2 cellular contexts compared by ENCODE assay signal in the genomic region with DNA sequence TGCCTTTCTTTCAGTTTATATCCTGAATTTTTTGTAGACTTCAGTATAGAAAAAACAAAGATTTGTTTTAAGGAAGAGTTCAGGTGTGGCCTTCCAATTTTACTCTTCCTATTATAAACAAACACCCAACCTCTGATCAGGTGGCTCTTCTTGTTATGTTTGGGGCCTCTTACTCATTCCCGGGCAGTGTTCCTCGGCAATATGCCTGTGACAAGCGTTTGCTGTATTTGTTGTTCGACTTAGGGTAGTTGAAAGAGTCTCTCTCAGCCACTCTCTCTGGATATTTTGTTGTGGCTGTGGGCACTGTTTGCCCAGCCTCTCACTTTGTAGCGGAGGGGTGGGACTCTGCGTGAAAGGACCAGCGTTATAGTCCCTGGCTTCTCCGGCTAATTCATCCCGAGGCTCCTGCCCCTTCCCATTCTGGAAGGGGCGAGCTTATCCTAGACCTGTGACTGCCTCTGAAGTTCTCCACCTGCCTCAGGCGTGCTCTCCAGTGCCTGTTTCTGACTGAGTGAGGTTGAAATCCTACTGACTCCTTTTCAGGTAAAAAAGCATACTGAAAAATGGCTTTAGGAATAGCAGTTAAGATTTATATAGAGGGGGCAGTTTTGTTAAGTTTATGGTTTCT.
TF ChIP-seq lines count a peak whose summit lies in the region.

No MANE protein-coding gene starts in this region.

TF ChIP-seq in GM23338, 12 proteins besides CTCF, POLR2A, EP300 and RAD21 (continued from another document and continues in another):
- TF ChIP-seq, protein P1, sequence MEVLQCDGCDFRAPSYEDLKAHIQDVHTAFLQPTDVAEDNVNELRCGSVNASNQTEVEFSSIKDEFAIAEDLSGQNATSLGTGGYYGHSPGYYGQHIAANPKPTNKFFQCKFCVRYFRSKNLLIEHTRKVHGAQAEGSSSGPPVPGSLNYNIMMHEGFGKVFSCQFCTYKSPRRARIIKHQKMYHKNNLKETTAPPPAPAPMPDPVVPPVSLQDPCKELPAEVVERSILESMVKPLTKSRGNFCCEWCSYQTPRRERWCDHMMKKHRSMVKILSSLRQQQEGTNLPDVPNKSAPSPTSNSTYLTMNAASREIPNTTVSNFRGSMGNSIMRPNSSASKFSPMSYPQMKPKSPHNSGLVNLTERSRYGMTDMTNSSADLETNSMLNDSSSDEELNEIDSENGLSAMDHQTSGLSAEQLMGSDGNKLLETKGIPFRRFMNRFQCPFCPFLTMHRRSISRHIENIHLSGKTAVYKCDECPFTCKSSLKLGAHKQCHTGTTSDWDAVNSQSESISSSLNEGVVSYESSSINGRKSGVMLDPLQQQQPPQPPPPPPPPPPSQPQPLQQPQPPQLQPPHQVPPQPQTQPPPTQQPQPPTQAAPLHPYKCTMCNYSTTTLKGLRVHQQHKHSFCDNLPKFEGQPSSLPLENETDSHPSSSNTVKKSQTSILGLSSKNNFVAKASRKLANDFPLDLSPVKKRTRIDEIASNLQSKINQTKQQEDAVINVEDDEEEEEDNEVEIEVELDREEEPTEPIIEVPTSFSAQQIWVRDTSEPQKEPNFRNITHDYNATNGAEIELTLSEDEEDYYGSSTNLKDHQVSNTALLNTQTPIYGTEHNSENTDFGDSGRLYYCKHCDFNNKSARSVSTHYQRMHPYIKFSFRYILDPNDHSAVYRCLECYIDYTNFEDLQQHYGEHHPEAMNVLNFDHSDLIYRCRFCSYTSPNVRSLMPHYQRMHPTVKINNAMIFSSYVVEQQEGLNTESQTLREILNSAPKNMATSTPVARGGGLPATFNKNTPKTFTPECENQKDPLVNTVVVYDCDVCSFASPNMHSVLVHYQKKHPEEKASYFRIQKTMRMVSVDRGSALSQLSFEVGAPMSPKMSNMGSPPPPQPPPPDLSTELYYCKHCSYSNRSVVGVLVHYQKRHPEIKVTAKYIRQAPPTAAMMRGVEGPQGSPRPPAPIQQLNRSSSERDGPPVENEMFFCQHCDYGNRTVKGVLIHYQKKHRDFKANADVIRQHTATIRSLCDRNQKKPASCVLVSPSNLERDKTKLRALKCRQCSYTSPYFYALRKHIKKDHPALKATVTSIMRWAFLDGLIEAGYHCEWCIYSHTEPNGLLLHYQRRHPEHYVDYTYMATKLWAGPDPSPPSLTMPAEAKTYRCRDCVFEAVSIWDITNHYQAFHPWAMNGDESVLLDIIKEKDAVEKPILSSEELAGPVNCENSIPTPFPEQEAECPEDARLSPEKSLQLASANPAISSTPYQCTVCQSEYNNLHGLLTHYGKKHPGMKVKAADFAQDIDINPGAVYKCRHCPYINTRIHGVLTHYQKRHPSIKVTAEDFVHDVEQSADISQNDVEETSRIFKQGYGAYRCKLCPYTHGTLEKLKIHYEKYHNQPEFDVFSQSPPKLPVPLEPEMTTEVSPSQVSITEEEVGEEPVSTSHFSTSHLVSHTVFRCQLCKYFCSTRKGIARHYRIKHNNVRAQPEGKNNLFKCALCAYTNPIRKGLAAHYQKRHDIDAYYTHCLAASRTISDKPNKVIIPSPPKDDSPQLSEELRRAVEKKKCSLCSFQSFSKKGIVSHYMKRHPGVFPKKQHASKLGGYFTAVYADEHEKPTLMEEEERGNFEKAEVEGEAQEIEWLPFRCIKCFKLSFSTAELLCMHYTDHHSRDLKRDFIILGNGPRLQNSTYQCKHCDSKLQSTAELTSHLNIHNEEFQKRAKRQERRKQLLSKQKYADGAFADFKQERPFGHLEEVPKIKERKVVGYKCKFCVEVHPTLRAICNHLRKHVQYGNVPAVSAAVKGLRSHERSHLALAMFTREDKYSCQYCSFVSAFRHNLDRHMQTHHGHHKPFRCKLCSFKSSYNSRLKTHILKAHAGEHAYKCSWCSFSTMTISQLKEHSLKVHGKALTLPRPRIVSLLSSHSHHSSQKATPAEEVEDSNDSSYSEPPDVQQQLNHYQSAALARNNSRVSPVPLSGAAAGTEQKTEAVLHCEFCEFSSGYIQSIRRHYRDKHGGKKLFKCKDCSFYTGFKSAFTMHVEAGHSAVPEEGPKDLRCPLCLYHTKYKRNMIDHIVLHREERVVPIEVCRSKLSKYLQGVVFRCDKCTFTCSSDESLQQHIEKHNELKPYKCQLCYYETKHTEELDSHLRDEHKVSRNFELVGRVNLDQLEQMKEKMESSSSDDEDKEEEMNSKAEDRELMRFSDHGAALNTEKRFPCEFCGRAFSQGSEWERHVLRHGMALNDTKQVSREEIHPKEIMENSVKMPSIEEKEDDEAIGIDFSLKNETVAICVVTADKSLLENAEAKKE (CRISPR knock-in tag; IDR thresholded peaks at IDR 0.05): no peak
- TF ChIP-seq, protein P2, sequence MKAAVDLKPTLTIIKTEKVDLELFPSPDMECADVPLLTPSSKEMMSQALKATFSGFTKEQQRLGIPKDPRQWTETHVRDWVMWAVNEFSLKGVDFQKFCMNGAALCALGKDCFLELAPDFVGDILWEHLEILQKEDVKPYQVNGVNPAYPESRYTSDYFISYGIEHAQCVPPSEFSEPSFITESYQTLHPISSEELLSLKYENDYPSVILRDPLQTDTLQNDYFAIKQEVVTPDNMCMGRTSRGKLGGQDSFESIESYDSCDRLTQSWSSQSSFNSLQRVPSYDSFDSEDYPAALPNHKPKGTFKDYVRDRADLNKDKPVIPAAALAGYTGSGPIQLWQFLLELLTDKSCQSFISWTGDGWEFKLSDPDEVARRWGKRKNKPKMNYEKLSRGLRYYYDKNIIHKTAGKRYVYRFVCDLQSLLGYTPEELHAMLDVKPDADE (IDR thresholded peaks at IDR 0.05): no peak
- TF ChIP-seq STAT1 (IDR thresholded peaks at IDR 0.05; ENCODE audit: unreplicated experiment) (no peak), EZH2 (IDR thresholded peaks at IDR 0.05; ENCODE audit: low read depth, unreplicated experiment) (no peak), POLR2AphosphoS5 (IDR thresholded peaks at IDR 0.05; ENCODE audit: low read depth) (no peak), NANOG (IDR thresholded peaks at IDR 0.05; ENCODE audit: borderline replicate concordance) (no peak), ZNF331 (CRISPR knock-in tag; IDR thresholded peaks at IDR 0.05; ENCODE audit: low read depth) (no peak), ZNF114 (CRISPR knock-in tag; IDR thresholded peaks at IDR 0.05) (no peak)
- TF ChIP-seq, protein P3, sequence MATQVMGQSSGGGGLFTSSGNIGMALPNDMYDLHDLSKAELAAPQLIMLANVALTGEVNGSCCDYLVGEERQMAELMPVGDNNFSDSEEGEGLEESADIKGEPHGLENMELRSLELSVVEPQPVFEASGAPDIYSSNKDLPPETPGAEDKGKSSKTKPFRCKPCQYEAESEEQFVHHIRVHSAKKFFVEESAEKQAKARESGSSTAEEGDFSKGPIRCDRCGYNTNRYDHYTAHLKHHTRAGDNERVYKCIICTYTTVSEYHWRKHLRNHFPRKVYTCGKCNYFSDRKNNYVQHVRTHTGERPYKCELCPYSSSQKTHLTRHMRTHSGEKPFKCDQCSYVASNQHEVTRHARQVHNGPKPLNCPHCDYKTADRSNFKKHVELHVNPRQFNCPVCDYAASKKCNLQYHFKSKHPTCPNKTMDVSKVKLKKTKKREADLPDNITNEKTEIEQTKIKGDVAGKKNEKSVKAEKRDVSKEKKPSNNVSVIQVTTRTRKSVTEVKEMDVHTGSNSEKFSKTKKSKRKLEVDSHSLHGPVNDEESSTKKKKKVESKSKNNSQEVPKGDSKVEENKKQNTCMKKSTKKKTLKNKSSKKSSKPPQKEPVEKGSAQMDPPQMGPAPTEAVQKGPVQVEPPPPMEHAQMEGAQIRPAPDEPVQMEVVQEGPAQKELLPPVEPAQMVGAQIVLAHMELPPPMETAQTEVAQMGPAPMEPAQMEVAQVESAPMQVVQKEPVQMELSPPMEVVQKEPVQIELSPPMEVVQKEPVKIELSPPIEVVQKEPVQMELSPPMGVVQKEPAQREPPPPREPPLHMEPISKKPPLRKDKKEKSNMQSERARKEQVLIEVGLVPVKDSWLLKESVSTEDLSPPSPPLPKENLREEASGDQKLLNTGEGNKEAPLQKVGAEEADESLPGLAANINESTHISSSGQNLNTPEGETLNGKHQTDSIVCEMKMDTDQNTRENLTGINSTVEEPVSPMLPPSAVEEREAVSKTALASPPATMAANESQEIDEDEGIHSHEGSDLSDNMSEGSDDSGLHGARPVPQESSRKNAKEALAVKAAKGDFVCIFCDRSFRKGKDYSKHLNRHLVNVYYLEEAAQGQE (IDR thresholded peaks at IDR 0.05; ENCODE audit: unreplicated experiment): no peak

TF ChIP-seq in endothelial cell of umbilical vein, 7 proteins besides CTCF, POLR2A, EP300 and RAD21 (continued from another document):
- TF ChIP-seq GATA2 (IDR thresholded peaks at IDR 0.05; ENCODE audit: insufficient read depth, insufficient read length, low read depth, low read length) (no peak), MYC (IDR thresholded peaks at IDR 0.05; ENCODE audit: low read depth, low read length) (no peak), EZH2 (IDR thresholded peaks at IDR 0.05; ENCODE audit: borderline replicate concordance, low read depth, low read length, severe bottlenecking) (no peak), FOS (IDR thresholded peaks at IDR 0.05; ENCODE audit: borderline replicate concordance, insufficient read depth, low read length) (no peak)
- TF ChIP-seq, protein P4, sequence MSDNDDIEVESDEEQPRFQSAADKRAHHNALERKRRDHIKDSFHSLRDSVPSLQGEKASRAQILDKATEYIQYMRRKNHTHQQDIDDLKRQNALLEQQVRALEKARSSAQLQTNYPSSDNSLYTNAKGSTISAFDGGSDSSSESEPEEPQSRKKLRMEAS (IDR thresholded peaks at IDR 0.05; ENCODE audit: insufficient read depth, insufficient read length): no peak
